1 cellular context compared by ENCODE assay signal in the genomic region with DNA sequence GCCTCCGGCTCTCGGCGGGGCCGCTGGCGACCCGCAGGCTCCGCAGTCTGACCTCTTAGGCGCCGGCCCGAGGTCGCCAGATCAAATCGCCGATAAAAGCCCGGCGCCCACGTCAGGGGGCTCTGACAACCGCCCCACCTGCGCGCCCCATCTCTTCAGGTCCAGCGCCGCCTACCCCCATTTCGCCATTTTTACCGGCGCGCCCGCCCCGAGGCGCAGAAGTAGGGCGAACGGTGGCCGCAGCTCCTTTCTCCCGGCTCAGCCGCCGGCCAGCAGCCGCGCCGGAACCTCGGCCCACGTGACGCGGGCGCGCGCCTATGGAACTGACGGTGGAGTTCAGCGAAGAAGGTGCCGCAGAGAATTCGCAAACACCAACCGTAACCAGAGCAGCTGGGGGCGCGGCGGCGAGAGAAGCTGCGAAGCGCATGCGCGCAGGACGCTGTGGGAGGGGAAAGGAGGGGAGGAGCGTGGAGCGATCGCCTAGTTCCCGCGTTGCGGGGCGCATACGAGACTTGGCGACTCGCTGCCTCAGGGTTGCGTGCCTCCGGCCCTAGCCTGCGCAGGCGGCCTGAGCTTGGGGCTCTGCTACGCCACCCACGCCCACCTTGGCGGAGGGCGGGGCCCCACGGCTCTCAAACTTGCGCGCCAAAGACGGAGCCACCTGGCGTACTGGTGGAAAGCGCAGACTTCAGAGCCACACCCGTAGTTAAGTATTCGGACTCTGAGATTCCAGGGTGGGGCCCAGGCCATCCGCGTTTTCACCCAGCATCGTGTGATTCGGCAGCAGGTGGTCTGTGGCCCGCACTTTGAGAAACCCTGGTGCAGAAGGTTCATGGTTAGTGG.
TF ChIP-seq lines count a peak whose summit lies in the region.

Gene TRIM37, minus strand, starts transcription at position 418 of the 843 bp plus-strand sequence. CDS start 419 bp downstream, outside the sequence.

TF ChIP-seq in HepG2, 621 proteins besides CTCF, POLR2A, EP300 and RAD21 (continued from another document):
- peak; percentile 98 for TF ChIP-seq ZNF800 (CRISPR knock-in tag; IDR thresholded peaks at IDR 0.05)
- TF ChIP-seq CSRNP2 (CRISPR knock-in tag; conservative IDR thresholded peaks at IDR 0.05; ENCODE audit: low read depth), result no peak
- no peak for TF ChIP-seq HNF4A (CRISPR knock-in tag; IDR thresholded peaks at IDR 0.05)
- TF ChIP-seq HMG20B (CRISPR knock-in tag; conservative IDR thresholded peaks at IDR 0.05), result 0 out of 2 replicates have a peak, but pooled peaks have one; percentile 14
- TF ChIP-seq HCFC1 (IDR thresholded peaks at IDR 0.05; ENCODE audit: low read depth, low read length), result peak; percentile 0
- no peak for TF ChIP-seq U2AF2 (IDR thresholded peaks at IDR 0.05; ENCODE audit: low read depth, low read length)
- TF ChIP-seq, protein P1, sequence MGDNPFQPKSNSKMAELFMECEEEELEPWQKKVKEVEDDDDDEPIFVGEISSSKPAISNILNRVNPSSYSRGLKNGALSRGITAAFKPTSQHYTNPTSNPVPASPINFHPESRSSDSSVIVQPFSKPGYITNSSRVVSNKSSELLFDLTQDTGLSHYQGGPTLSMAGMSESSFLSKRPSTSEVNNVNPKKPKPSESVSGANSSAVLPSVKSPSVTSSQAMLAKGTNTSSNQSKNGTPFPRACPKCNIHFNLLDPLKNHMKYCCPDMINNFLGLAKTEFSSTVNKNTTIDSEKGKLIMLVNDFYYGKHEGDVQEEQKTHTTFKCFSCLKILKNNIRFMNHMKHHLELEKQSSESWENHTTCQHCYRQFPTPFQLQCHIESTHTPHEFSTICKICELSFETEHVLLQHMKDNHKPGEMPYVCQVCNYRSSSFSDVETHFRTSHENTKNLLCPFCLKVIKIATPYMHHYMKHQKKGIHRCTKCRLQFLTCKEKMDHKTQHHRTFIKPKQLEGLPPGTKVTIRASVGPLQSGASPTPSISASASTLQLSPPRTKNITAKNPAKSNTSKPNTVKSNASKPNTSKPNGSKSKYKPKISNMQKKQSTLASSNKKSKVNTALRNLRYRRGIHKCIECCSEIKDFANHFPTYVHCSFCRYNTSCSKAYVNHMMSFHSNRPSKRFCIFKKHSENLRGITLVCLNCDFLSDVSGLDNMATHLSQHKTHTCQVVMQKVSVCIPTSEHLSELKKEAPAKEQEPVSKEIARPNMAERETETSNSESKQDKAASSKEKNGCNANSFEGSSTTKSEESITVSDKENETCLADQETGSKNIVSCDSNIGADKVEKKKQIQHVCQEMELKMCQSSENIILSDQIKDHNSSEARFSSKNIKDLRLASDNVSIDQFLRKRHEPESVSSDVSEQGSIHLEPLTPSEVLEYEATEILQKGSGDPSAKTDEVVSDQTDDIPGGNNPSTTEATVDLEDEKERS (CRISPR knock-in tag; IDR thresholded peaks at IDR 0.05), result no peak; the same call in 1 of the 2 replicates
- peak; percentile 72; the same call in 1 of the 2 replicates for TF ChIP-seq DNMT1 (CRISPR knock-in tag; IDR thresholded peaks at IDR 0.05)
- TF ChIP-seq CC2D1A (CRISPR knock-in tag; IDR thresholded peaks at IDR 0.05), result no peak
- TF ChIP-seq, protein P2, sequence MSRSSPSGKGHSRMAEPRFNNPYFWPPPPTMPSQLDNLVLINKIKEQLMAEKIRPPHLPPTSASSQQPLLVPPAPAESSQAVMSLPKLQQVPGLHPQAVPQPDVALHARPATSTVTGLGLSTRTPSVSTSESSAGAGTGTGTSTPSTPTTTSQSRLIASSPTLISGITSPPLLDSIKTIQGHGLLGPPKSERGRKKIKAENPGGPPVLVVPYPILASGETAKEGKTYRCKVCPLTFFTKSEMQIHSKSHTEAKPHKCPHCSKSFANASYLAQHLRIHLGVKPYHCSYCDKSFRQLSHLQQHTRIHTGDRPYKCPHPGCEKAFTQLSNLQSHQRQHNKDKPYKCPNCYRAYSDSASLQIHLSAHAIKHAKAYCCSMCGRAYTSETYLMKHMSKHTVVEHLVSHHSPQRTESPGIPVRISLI (CRISPR knock-in tag; IDR thresholded peaks at IDR 0.05; ENCODE audit: borderline replicate concordance), result 0 out of 2 replicates have a peak, but pooled peaks have one; percentile 7
- no peak; the same call in 1 of the 2 replicates for TF ChIP-seq ZNF12 (CRISPR knock-in tag; IDR thresholded peaks at IDR 0.05)
- TF ChIP-seq ZNF441 (CRISPR knock-in tag; IDR thresholded peaks at IDR 0.05; ENCODE audit: borderline replicate concordance), result peak; percentile 78; the same call in 1 of the 2 replicates
- 0 out of 2 replicates have a peak, but pooled peaks have one; percentile 92 for TF ChIP-seq ZNF251 (CRISPR knock-in tag; IDR thresholded peaks at IDR 0.05)
- TF ChIP-seq HES4 (CRISPR knock-in tag; IDR thresholded peaks at IDR 0.05; ENCODE audit: borderline replicate concordance), result peak; percentile 80; the same call in 1 of the 2 replicates
- TF ChIP-seq ZNF580 (CRISPR knock-in tag; IDR thresholded peaks at IDR 0.05; ENCODE audit: borderline replicate concordance, low read depth), result peak; percentile 88; the same call in 1 of the 2 replicates
- 0 out of 2 replicates have a peak, but pooled peaks have one; percentile 77 for TF ChIP-seq KLF13 (CRISPR knock-in tag; IDR thresholded peaks at IDR 0.05)
- peak; percentile 74 for TF ChIP-seq ISL2 (CRISPR knock-in tag; IDR thresholded peaks at IDR 0.05)
- TF ChIP-seq REPIN1 (CRISPR knock-in tag; IDR thresholded peaks at IDR 0.05; ENCODE audit: borderline replicate concordance, low read depth), result peak; percentile 94
- TF ChIP-seq ATF3 (CRISPR knock-in tag; IDR thresholded peaks at IDR 0.05), result no peak; the same call in 1 of the 2 replicates
- no peak for TF ChIP-seq ZNF577 (CRISPR knock-in tag; IDR thresholded peaks at IDR 0.05; ENCODE audit: borderline replicate concordance, low read depth)
- TF ChIP-seq, protein P3, sequence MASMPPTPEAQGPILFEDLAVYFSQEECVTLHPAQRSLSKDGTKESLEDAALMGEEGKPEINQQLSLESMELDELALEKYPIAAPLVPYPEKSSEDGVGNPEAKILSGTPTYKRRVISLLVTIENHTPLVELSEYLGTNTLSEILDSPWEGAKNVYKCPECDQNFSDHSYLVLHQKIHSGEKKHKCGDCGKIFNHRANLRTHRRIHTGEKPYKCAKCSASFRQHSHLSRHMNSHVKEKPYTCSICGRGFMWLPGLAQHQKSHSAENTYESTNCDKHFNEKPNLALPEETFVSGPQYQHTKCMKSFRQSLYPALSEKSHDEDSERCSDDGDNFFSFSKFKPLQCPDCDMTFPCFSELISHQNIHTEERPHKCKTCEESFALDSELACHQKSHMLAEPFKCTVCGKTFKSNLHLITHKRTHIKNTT (CRISPR knock-in tag; IDR thresholded peaks at IDR 0.05), result 0 out of 2 replicates have a peak, but pooled peaks have one; percentile 5
- TF ChIP-seq ZNF816 (CRISPR knock-in tag; IDR thresholded peaks at IDR 0.05; ENCODE audit: borderline replicate concordance), result no peak
- TF ChIP-seq ZNF292 (CRISPR knock-in tag; IDR thresholded peaks at IDR 0.05; ENCODE audit: borderline replicate concordance, low read depth), result no peak
- no peak for TF ChIP-seq DDIT3 (CRISPR knock-in tag; IDR thresholded peaks at IDR 0.05)
